8 cellular contexts compared by ENCODE assay signal in genomic region chr4:111854494-111855087, GRCh38.
DNase-seq lines count a peak whose midpoint lies in the region; ATAC-seq and TF ChIP-seq lines count a peak whose summit lies in the region.

No MANE protein-coding gene starts in this region.

- no peak for TF ChIP-seq POLR2A in body of pancreas (IDR thresholded peaks at IDR 0.05)
- no peak for TF ChIP-seq POLR2A in right lobe of liver (IDR thresholded peaks at IDR 0.05)

- WGBS in body of pancreas, 2 donors, result 0% methylated on average over 1 of the region's 1 CpG
- 0% methylated on average over 1 of the region's 1 CpG for WGBS in right lobe of liver (ENCODE audit: insufficient coverage, low coverage, low lambda C conversion rate, missing lambda C conversion rate)

- H3K4me3 ChIP-seq in left ventricle myocardium inferior, result no peak overlapping the region
- no peak overlapping the region for H3K4me3 ChIP-seq in body of pancreas
- no peak overlapping the region for H3K4me3 ChIP-seq in right lobe of liver

- H3K4me1 ChIP-seq in left ventricle myocardium inferior (no peaks in the 10 kb centered on the region), body of pancreas (no peaks in the 10 kb centered on the region), right lobe of liver (no peaks in the 10 kb centered on the region)

- no peaks in the 10 kb centered on the region for H3K36me3 ChIP-seq in left ventricle myocardium inferior
- H3K36me3 ChIP-seq in body of pancreas (replicated peaks in 1 of 2; ENCODE audit: insufficient read depth in 1 of 2, low read depth in 2 of 2), result no peaks in the 10 kb centered on the region
- H3K36me3 ChIP-seq in right lobe of liver, result no peaks in the 10 kb centered on the region

- no peaks in the 10 kb centered on the region for H3K36me3 Mint-ChIP-seq in T-helper 2 cell treated with Interferon-gamma antibody and Interleukin-4, amounts not matched to agents 5 μg/mL and 100 μg/mL, for 36 hours (ENCODE audit: low read depth)

- no peaks in the 10 kb centered on the region for H3K4me1 Mint-ChIP-seq in T-helper 2 cell treated with Interferon-gamma antibody and Interleukin-4, amounts not matched to agents 5 μg/mL and 100 μg/mL, for 36 hours (ENCODE audit: low read depth)

- no peaks in the 10 kb centered on the region for H3K27me3 Mint-ChIP-seq in T-helper 2 cell treated with Interferon-gamma antibody and Interleukin-4, amounts not matched to agents 5 μg/mL and 100 μg/mL, for 36 hours (ENCODE audit: low read depth)

- H3K27ac Mint-ChIP-seq in T-helper 2 cell treated with Interferon-gamma antibody and Interleukin-4, amounts not matched to agents 5 μg/mL and 100 μg/mL, for 36 hours, result no peak overlapping the region

- intact Hi-C loops in left ventricle myocardium inferior (cut with micrococcal nuclease), result no loop called here
- intact Hi-C loops in cardiac septum (cut with DNase I), result loop anchor here (10.0 kb wide), 1 partner anchor 210 kb away; no protein-coding TSS in a partner anchor
- intact Hi-C loops in body of pancreas (cut with DNase I), result loop anchor here (5.0 kb wide), 1 partner anchor 217 kb away; no protein-coding TSS in a partner anchor
- intact Hi-C loops in right lobe of liver (cut with DNase I), result no loop called here

- no peak overlapping the region for H3K4me3 Mint-ChIP-seq in T-helper 2 cell treated with Interferon-gamma antibody and Interleukin-4, amounts not matched to agents 5 μg/mL and 100 μg/mL, for 36 hours

- ATAC-seq in HG02610 (IDR thresholded peaks at IDR 0.05; ENCODE audit: unreplicated experiment) (peak; percentile 67), body of pancreas (peak; percentile 77), right lobe of liver (peak; percentile 77 to 89 (median 80))

- no peaks in the 10 kb centered on the region for H3K9me3 Mint-ChIP-seq in T-helper 2 cell treated with Interferon-gamma antibody and Interleukin-4, amounts not matched to agents 5 μg/mL and 100 μg/mL, for 36 hours

- H3K27ac ChIP-seq in left ventricle myocardium inferior (replicated peaks) (no peak overlapping the region), body of pancreas (no peak overlapping the region), right lobe of liver (no peak overlapping the region)

- H3K27me3 ChIP-seq in left ventricle myocardium inferior (ENCODE audit: low read depth) (no peaks in the 10 kb centered on the region), body of pancreas (no peaks in the 10 kb centered on the region), right lobe of liver (no peaks in the 10 kb centered on the region)

- H3K9me3 ChIP-seq in left ventricle myocardium inferior (replicated peaks) (no peaks in the 10 kb centered on the region), body of pancreas (no peaks in the 10 kb centered on the region), right lobe of liver (no peaks in the 10 kb centered on the region)

- DNase-seq in left ventricle myocardium inferior, result no peak
- no peak for DNase-seq in cardiac septum (ENCODE audit: low spot score)
- DNase-seq in NCI-H2227 treated with DMSO at 0.1 percent for 48 hours (lab: John Stamatoyannopoulos, UW), result peak; percentile 10
- DNase-seq in body of pancreas, result peak; percentile 22 to 37 (median 30)
- no peak for DNase-seq in right lobe of liver
- no peak for DNase-seq in T-helper 2 cell treated with Interferon-gamma antibody and Interleukin-4, amounts not matched to agents 5 μg/mL and 100 μg/mL, for 36 hours (ENCODE audit: low spot score)
- DNase-seq in GDM1 (lab: John Stamatoyannopoulos, UW), result no peak

- TF ChIP-seq CTCF in left ventricle myocardium inferior (IDR thresholded peaks at IDR 0.05; ENCODE audit: borderline replicate concordance) (peak; percentile 56), body of pancreas (IDR thresholded peaks at IDR 0.05) (peak; percentile 37 to 76 (median 66)), right lobe of liver (IDR thresholded peaks at IDR 0.05) (peak; percentile 59 to 68 (median 64))

Comparison
In these comparisons a context has a peak if more than half of its experiments do, and no peak if none do; other contexts are left out.
1. intact Hi-C loops: an anchor here in cardiac septum (10.0 kb wide) and body of pancreas (5.0 kb wide); none called in left ventricle myocardium inferior and right lobe of liver.
2. DNase-seq: peak in NCI-H2227 treated with DMSO at 0.1 percent for 48 hours (single experiment) and body of pancreas (4 of 4); none in left ventricle myocardium inferior (single experiment), cardiac septum (single experiment), right lobe of liver (0 of 3), T-helper 2 cell treated with Interferon-gamma antibody and Interleukin-4, amounts not matched to agents 5 μg/mL and 100 μg/mL, for 36 hours (single experiment) and GDM1 (single experiment).
3. Peak in every context shown above with its lines, with median percentiles within 50 percentile points of each other: CTCF ChIP-seq and ATAC-seq.